In genomic region chr19:708154-709141, GRCh38 we compare ENCODE assay signal across 9 cellular contexts. TPM values are rescaled to one million over a fixed set of nuclear protein-coding genes. Genes with fewer than 3 reads are reported as not detected.
A peak's percentile ranks its signal among the peaks of the same experiment; 100 is the strongest.
DNase-seq lines count a peak whose midpoint lies in the region; TF ChIP-seq lines count a peak whose summit lies in the region.
"Had no signal": no experiment of that assay in that cellular context is flagged by ENCODE, and none has a peak within 500 bp of the region (broad histone marks: within the 10 kb centered on the region; RNA-seq: fewer than 3 reads in every experiment).

Gene PALM (plus strand): TSS chr19:708935. CDS start chr19:709147, 212 bp downstream.

- no peaks in the 10 kb centered on the region for H3K9me2 ChIP-seq in hepatocyte (replicated peaks; ENCODE audit: insufficient read depth)

- TF ChIP-seq POLR2A in sigmoid colon (IDR thresholded peaks at IDR 0.05): no peak

- H3K4me1 ChIP-seq in HEK293 (ENCODE audit: control insufficient read depth, insufficient read depth, low read length): no peaks in the 10 kb centered on the region
- H3K4me1 ChIP-seq in hepatocyte (ENCODE audit: insufficient read depth): peaks cover 19% of the 10 kb centered on the region
- peaks cover 0 to 41% (median 27%) of the 10 kb centered on the region in 4 donors for H3K4me1 ChIP-seq in sigmoid colon

- peak within 1 kb of the TSS; percentile 98 for H3K4me2 ChIP-seq in hepatocyte

- H4K20me1 ChIP-seq in hepatocyte (ENCODE audit: insufficient read depth, poor library complexity, severe bottlenecking): no peaks in the 10 kb centered on the region

- no peaks in the 10 kb centered on the region for H3K9me3 ChIP-seq in HEK293 (ENCODE audit: control insufficient read depth, insufficient read depth, low read depth, low read length)
- H3K9me3 ChIP-seq in hepatocyte (ENCODE audit: low read depth): no peaks in the 10 kb centered on the region
- no peaks in the 10 kb centered on the region for H3K9me3 ChIP-seq in sigmoid colon

- H3K36me3 ChIP-seq in HEK293 (ENCODE audit: control insufficient read depth in 2 of 2, insufficient read depth in 1 of 2, low read length in 2 of 2) (no peaks in the 10 kb centered on the region), hepatocyte (replicated peaks; ENCODE audit: insufficient read depth, low read depth) (no peaks in the 10 kb centered on the region), sigmoid colon (no peaks in the 10 kb centered on the region)

- 44% methylated on average over 15 of the region's 93 CpGs for WGBS in hepatocyte (ENCODE audit: low lambda C conversion rate, missing lambda C conversion rate)
- WGBS in sigmoid colon, 2 donors: 9 to 10% methylated on average over 92 of the region's 93 CpGs

- DNase-seq in hepatocyte (ENCODE audit: low spot score) (peak; percentile 80), sigmoid colon (peak; percentile 74), NCI-H510A treated with DMSO at 0.1 percent for 48 hours (lab: John Stamatoyannopoulos, UW) (no peak), DMS153 treated with DMSO at 0.1 percent for 48 hours (lab: John Stamatoyannopoulos, UW; ENCODE audit: unreplicated experiment) (no peak)
- no peak for DNase-seq in stimulated activated CD8-positive, alpha-beta memory T cell treated with anti-CD3 and anti-CD28 coated beads, Interleukin-4, amount 100 ng/mL, for 48 hours
- no peak for DNase-seq in activated CD4-positive, CD25-positive, alpha-beta regulatory T cell treated with anti-CD3 and anti-CD28 coated beads, Interleukin-2, amount 50 U/mL, for 72 hours
- DNase-seq: activated T-cell treated with anti-CD3 and anti-CD28 coated beads, Interleukin-2, amount 50 U/mL, for 4 hours had no signal

- POLR2A ChIA-PET in HEK293 (lab: Yijun Ruan, JAX): interaction anchor here (1.1 to 2.2 kb wide), 4 partner anchors 15 to 247 kb away, joined by 3 to 10 read pairs (median 4); no protein-coding TSS in a partner anchor

- H2AFZ ChIP-seq in hepatocyte: peak within 1 kb of the TSS; percentile 94

- TF ChIP-seq EP300 in sigmoid colon (IDR thresholded peaks at IDR 0.05): no peak

- peaks cover 43% of the 10 kb centered on the region for H3K79me2 ChIP-seq in hepatocyte

- intact Hi-C loops in sigmoid colon (cut with DNase I): loop anchor here (2.0 kb wide), 2 partner anchors 28 to 46 kb away; partner anchors contain the start of gene RNF126

- peak within 1 kb of the TSS; percentile 58 for H3K4me3 ChIP-seq in HEK293 (ENCODE audit: low read depth, low read length)
- peak within 1 kb of the TSS; percentile 27; the same call in 1 of the 2 replicates for H3K4me3 ChIP-seq in WI38 (ENCODE audit: low read depth, low read length)
- peak within 1 kb of the TSS; percentile 85 for H3K4me3 ChIP-seq in hepatocyte
- peak within 1 kb of the TSS; percentile 68 to 95 (median 84) for H3K4me3 ChIP-seq in sigmoid colon

- H3K27me3 ChIP-seq in hepatocyte: no peaks in the 10 kb centered on the region
- H3K27me3 ChIP-seq in sigmoid colon: peaks cover 0 to 12% (median 6%) of the 10 kb centered on the region in 3 donors

- CTCF ChIA-PET in HEK293 (lab: Yijun Ruan, JAX): interaction anchor here (0.6 to 2.3 kb wide), 12 partner anchors 9 to 274 kb away, joined by 3 to 12 read pairs (median 4); no protein-coding TSS in a partner anchor

- no peak for TF ChIP-seq CTCF in HEK293 (tag by site-specific recombination; IDR thresholded peaks at IDR 0.05)
- no peak for TF ChIP-seq CTCF in WI38 (IDR thresholded peaks at IDR 0.05; ENCODE audit: low read depth, low read length)
- peak; percentile 31 for TF ChIP-seq CTCF in hepatocyte (IDR thresholded peaks at IDR 0.05; ENCODE audit: poor library complexity)
- TF ChIP-seq CTCF in sigmoid colon (IDR thresholded peaks at IDR 0.05): peak in 1 of 4 experiments; percentile 20

- H3K27ac ChIP-seq in HEK293 (ENCODE audit: extremely low read depth, low read depth, low read length) (peak within 1 kb of the TSS; percentile 60; the same call in 1 of the 2 replicates), hepatocyte (peak within 1 kb of the TSS; percentile 75), sigmoid colon (peak within 1 kb of the TSS; percentile 81 to 83 (median 82))

TF ChIP-seq in HEK293, 187 proteins besides CTCF, POLR2A, EP300 and RAD21:
- TF ChIP-seq ZBTB26 (tag by site-specific recombination; optimal IDR thresholded peaks at IDR 0.05) (peak; percentile 17), ZNF341 (tag by site-specific recombination; IDR thresholded peaks at IDR 0.05; ENCODE audit: low read depth) (peak; percentile 68), ZBTB8A (tag by site-specific recombination; IDR thresholded peaks at IDR 0.05) (peak; percentile 43; the same call in 1 of the 2 replicates), ZNF692 (tag by site-specific recombination; IDR thresholded peaks at IDR 0.05) (no peak), ZNF16 (tag by site-specific recombination; IDR thresholded peaks at IDR 0.05; ENCODE audit: low read depth) (peak; percentile 84), PATZ1 (tag by site-specific recombination; IDR thresholded peaks at IDR 0.05) (peak; percentile 46), ZBTB6 (tag by site-specific recombination; IDR thresholded peaks at IDR 0.05) (no peak), ZNF335 (tag by site-specific recombination; conservative IDR thresholded peaks at IDR 0.05) (0 out of 2 replicates have a peak, but pooled peaks have one; percentile 20)

RNA-seq across cellular contexts. Expression of gene PALM, which starts in this region (rescaled TPM):
- total RNA-seq in hepatocyte (27.2 and 34.9 TPM in 2 replicates), sigmoid colon (10 to 100 TPM; 30.4 to 91.4 (median 35.9) TPM)
- polyA plus RNA-seq in hepatocyte (22.1 and 23.0 TPM in 2 replicates), sigmoid colon (10 to 100 TPM in 2 of 3 donors, 1 to 10 TPM in 1; 3.0 to 21.0 (median 12.5) TPM)

Comparison
In these comparisons a context has a peak if more than half of its experiments do, and no peak if none do; other contexts are left out.
1. H3K4me3 ChIP-seq: peak in every context shown above with its lines; median percentile 85 in hepatocyte; 84 in sigmoid colon; 58 in HEK293; 27 in WI38.
2. DNase-seq: peak in hepatocyte (single experiment) and sigmoid colon (single experiment); none in stimulated activated CD8-positive, alpha-beta memory T cell treated with anti-CD3 and anti-CD28 coated beads, Interleukin-4, amount 100 ng/mL, for 48 hours (single experiment), NCI-H510A treated with DMSO at 0.1 percent for 48 hours (single experiment), DMS153 treated with DMSO at 0.1 percent for 48 hours (single experiment) and activated CD4-positive, CD25-positive, alpha-beta regulatory T cell treated with anti-CD3 and anti-CD28 coated beads, Interleukin-2, amount 50 U/mL, for 72 hours (single experiment).
3. Peak in every context shown above with its lines, with median percentiles within 50 percentile points of each other: H3K27ac ChIP-seq.